Comparison of ENCODE assay signal across 1 cellular context in genomic region chr6:100879317-100879716, GRCh38.
TF ChIP-seq lines count a peak whose summit lies in the region.

No MANE protein-coding gene starts in this region.

TF ChIP-seq in IMR-90, 13 proteins besides CTCF, POLR2A, EP300 and RAD21 (continued from another document):
- no peak for TF ChIP-seq SMC3 (IDR thresholded peaks at IDR 0.05; ENCODE audit: low read depth, low read length)
- no peak for TF ChIP-seq MXI1 (IDR thresholded peaks at IDR 0.05; ENCODE audit: borderline replicate concordance, low read depth, low read length)
